Comparison of ENCODE assay signal across 1 cellular context in the genomic region with DNA sequence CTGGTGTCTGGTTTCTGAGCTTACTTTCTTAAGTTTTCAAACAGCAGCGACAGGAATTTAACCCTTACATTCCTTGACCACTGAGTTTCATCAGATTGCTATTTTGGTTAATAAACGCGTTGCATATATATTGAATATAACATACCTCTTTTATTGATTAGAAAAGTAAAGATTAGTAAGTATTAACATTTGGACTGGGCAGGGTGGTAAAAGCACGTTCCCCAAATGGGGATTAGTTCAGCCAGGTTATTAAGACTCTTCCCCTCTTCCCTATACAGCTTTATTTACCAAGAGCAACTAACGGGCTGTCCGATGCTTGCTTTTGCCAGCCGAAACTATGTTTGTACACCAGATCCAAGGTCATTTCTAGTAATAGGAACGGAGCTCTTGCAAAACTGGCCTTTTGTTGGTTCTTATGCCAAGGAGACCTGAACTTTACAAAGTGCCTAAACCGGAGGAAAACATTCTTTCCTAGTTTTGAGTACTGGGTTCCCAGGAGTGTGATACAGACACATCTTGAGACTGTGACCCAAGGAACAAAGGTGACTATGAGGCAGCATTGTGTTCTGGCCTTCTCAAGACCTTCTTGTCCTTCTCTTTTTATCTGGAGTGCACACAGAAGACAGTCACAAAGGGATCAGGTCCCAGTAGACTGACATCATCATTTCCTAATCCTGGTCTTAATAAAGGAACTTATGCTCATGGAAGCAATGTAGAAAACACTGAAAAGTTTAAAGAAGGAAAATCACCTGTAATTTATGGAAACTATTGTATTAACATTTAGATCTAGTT.
TF ChIP-seq lines count a peak whose summit lies in the region.

No MANE protein-coding gene starts in this region.

TF ChIP-seq in HepG2, 621 proteins besides CTCF, POLR2A, EP300 and RAD21 (continued from another document and continues in another):
- TF ChIP-seq NFE2L1 (CRISPR knock-in tag; IDR thresholded peaks at IDR 0.05; ENCODE audit: borderline replicate concordance), result no peak
- TF ChIP-seq HMGXB4 (CRISPR knock-in tag; IDR thresholded peaks at IDR 0.05; ENCODE audit: borderline replicate concordance in 1 of 2, low read depth in 1 of 2), result peak in 1 of 2 experiments; percentile 57; a peak in 1 of 4 replicates
- TF ChIP-seq ZNF703 (CRISPR knock-in tag; IDR thresholded peaks at IDR 0.05; ENCODE audit: borderline replicate concordance), result no peak
- peak; percentile 92 for TF ChIP-seq SMAD3 (CRISPR knock-in tag; IDR thresholded peaks at IDR 0.05)
- no peak for TF ChIP-seq ZNF780A (CRISPR knock-in tag; IDR thresholded peaks at IDR 0.05)
- no peak for TF ChIP-seq ZNF746 (CRISPR knock-in tag; IDR thresholded peaks at IDR 0.05)
- TF ChIP-seq RBAK (CRISPR knock-in tag; IDR thresholded peaks at IDR 0.05), result no peak
- TF ChIP-seq ATF7 (IDR thresholded peaks at IDR 0.05), result no peak
- no peak for TF ChIP-seq ATF7 (CRISPR knock-in tag; IDR thresholded peaks at IDR 0.05)
- TF ChIP-seq CSRNP1 (CRISPR knock-in tag; IDR thresholded peaks at IDR 0.05), result no peak
- no peak for TF ChIP-seq XBP1 (CRISPR knock-in tag; IDR thresholded peaks at IDR 0.05)
- no peak for TF ChIP-seq WIZ (CRISPR knock-in tag; IDR thresholded peaks at IDR 0.05)
- TF ChIP-seq ZNF17 (CRISPR knock-in tag; IDR thresholded peaks at IDR 0.05), result no peak
- TF ChIP-seq AFF4 (CRISPR knock-in tag; IDR thresholded peaks at IDR 0.05), result 0 out of 2 replicates have a peak, but pooled peaks have one; percentile 87
- TF ChIP-seq HMGXB3 (CRISPR knock-in tag; IDR thresholded peaks at IDR 0.05; ENCODE audit: borderline replicate concordance), result peak; percentile 83; the same call in 1 of the 2 replicates
- no peak for TF ChIP-seq ZFP62 (CRISPR knock-in tag; IDR thresholded peaks at IDR 0.05)
- TF ChIP-seq GZF1 (CRISPR knock-in tag; IDR thresholded peaks at IDR 0.05), result no peak
- TF ChIP-seq ZNF333 (CRISPR knock-in tag; IDR thresholded peaks at IDR 0.05; ENCODE audit: borderline replicate concordance), result no peak
- TF ChIP-seq RARG (CRISPR knock-in tag; IDR thresholded peaks at IDR 0.05; ENCODE audit: low read depth), result no peak
- no peak for TF ChIP-seq GABPA (IDR thresholded peaks at IDR 0.05; ENCODE audit: low read depth, low read length)
- 0 out of 2 replicates have a peak, but pooled peaks have one; percentile 45 for TF ChIP-seq GABPA (CRISPR knock-in tag; IDR thresholded peaks at IDR 0.05; ENCODE audit: low read depth)
- TF ChIP-seq ZFP36L2 (CRISPR knock-in tag; IDR thresholded peaks at IDR 0.05), result no peak
- TF ChIP-seq MED1 (CRISPR knock-in tag; IDR thresholded peaks at IDR 0.05), result peak; percentile 92
- TF ChIP-seq ZNF30 (CRISPR knock-in tag; IDR thresholded peaks at IDR 0.05), result no peak
- no peak for TF ChIP-seq CENPBD1 (CRISPR knock-in tag; IDR thresholded peaks at IDR 0.05; ENCODE audit: borderline replicate concordance, low read depth)
- TF ChIP-seq SIN3A (IDR thresholded peaks at IDR 0.05; ENCODE audit: borderline replicate concordance, low read depth, low read length), result 0 out of 2 replicates have a peak, but pooled peaks have one; percentile 20
- no peak for TF ChIP-seq ARNT (IDR thresholded peaks at IDR 0.05)
- peak; percentile 46; the same call in 1 of the 2 replicates for TF ChIP-seq ZNF430 (CRISPR knock-in tag; IDR thresholded peaks at IDR 0.05)
- no peak for TF ChIP-seq ZNF850 (CRISPR knock-in tag; conservative IDR thresholded peaks at IDR 0.05)
- no peak for TF ChIP-seq KLF12 (CRISPR knock-in tag; IDR thresholded peaks at IDR 0.05; ENCODE audit: borderline replicate concordance)
- peak; percentile 24; the same call in 1 of the 2 replicates for TF ChIP-seq ZBTB7B (CRISPR knock-in tag; IDR thresholded peaks at IDR 0.05)
- peak; percentile 67; the same call in 1 of the 2 replicates for TF ChIP-seq NR2C2 (CRISPR knock-in tag; IDR thresholded peaks at IDR 0.05; ENCODE audit: borderline replicate concordance)
- TF ChIP-seq ASH2L (IDR thresholded peaks at IDR 0.05; ENCODE audit: insufficient read length, low read depth, low read length), result peak; percentile 41
- TF ChIP-seq NBN (conservative IDR thresholded peaks at IDR 0.05), result no peak
- peak; percentile 30 for TF ChIP-seq XRCC5 (optimal IDR thresholded peaks at IDR 0.05; ENCODE audit: low read length)
- TF ChIP-seq ZNF776 (CRISPR knock-in tag; IDR thresholded peaks at IDR 0.05), result no peak
- peak in 1 of 2 experiments; percentile 80; a peak in 2 of 4 replicates for TF ChIP-seq ATF4 (CRISPR knock-in tag; IDR thresholded peaks at IDR 0.05)
- TF ChIP-seq ZBED4 (CRISPR knock-in tag; IDR thresholded peaks at IDR 0.05; ENCODE audit: borderline replicate concordance), result peak; percentile 33; the same call in 1 of the 2 replicates
- peak; percentile 85 for TF ChIP-seq HMG20B (CRISPR knock-in tag; conservative IDR thresholded peaks at IDR 0.05)
- TF ChIP-seq, protein P1, sequence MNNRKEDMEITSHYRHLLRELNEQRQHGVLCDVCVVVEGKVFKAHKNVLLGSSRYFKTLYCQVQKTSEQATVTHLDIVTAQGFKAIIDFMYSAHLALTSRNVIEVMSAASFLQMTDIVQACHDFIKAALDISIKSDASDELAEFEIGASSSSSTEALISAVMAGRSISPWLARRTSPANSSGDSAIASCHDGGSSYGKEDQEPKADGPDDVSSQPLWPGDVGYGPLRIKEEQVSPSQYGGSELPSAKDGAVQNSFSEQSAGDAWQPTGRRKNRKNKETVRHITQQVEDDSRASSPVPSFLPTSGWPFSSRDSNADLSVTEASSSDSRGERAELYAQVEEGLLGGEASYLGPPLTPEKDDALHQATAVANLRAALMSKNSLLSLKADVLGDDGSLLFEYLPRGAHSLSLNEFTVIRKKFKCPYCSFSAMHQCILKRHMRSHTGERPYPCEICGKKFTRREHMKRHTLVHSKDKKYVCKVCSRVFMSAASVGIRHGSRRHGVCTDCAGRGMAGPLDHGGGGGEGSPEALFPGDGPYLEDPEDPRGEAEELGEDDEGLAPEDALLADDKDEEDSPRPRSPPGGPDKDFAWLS (CRISPR knock-in tag; IDR thresholded peaks at IDR 0.05; ENCODE audit: borderline replicate concordance), result no peak
